ENCODE assay signal across 8 cellular contexts in the genomic region with DNA sequence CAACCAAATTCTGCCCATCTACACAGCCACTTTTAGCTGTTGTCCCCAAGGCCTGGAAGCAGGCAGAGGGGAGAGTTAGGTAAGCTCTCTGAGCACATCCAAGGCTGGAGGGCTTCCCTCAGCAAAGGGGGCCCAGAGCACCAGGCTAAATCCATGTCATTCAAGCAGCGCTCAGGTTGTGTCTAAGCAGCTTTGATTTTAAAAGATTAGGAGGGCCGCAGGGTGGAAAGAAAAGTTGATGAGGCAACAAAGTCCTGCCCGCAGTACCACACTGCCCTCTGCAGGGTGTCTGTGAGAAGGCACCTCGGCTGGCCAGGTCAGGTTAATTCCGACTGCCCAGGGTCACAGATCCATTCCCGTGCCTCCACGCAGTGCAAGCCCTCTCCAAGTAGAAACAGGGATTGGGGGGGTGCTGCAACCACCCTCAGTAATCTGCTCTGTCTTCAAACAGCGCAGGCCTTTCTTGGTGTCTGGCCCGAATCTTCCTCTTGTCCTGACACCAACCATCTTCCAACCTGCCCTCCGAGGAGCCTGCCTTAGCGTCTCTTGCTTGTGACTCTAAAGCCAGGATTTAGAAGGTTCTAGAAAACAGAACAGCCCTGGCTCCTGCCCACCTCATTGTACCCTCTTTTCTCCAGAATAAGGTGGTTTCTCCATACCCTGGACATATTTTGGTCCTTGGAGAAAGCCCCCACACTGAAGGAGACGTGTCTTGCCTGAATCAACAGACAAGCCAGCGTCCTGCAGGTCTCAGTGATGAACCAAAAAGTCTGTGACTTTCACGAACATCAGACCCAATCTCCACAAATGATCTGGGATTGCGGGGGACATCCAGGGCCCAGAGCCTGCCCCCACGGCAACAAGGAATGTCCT.
DNase-seq lines count a peak whose midpoint lies in the region; ATAC-seq, FAIRE-seq and TF ChIP-seq lines count a peak whose summit lies in the region.

No MANE protein-coding gene starts in this region.

- intact Hi-C loops in activated B cell treated with CpG ODN at 0.5 μM for 24 hours (cut with micrococcal nuclease) = loop anchor here (1.0 kb wide), 3 partner anchors 1015 to 1194 kb away; no protein-coding TSS in a partner anchor

- no peaks in the 10 kb centered on the region for H3K36me3 ChIP-seq in CD8-positive, alpha-beta memory T cell (ENCODE audit: insufficient read depth, low read length)
- H3K36me3 ChIP-seq in HAP-1 (replicated peaks) (no peaks in the 10 kb centered on the region), bronchial epithelial cell (ENCODE audit: control insufficient read depth, insufficient read depth, low read length) (no peaks in the 10 kb centered on the region), keratinocyte (ENCODE audit: control insufficient read depth in 2 of 2, extremely low read depth in 1 of 2, insufficient read depth in 2 of 2, low read length in 2 of 2) (no peaks in the 10 kb centered on the region)

- TF ChIP-seq CTCF in activated B cell treated with CpG ODN at 0.5 μM for 24 hours (IDR thresholded peaks at IDR 0.05) (no peak), bronchial epithelial cell (IDR thresholded peaks at IDR 0.05; ENCODE audit: insufficient read depth, low read length, severe bottlenecking) (peak; percentile 100), keratinocyte (optimal IDR thresholded peaks at IDR 0.05 in 1 of 3, IDR thresholded peaks at IDR 0.05 in 1 of 3, conservative IDR thresholded peaks at IDR 0.05 in 1 of 3; ENCODE audit: extremely low read depth in 1 of 3, insufficient read depth in 2 of 3, low read length in 3 of 3) (peak; percentile 96 to 99 (median 99))

- H3K27ac ChIP-seq in CD8-positive, alpha-beta memory T cell (ENCODE audit: low read depth, low read length) = no peak overlapping the region
- no peak overlapping the region for H3K27ac ChIP-seq in keratinocyte (ENCODE audit: control insufficient read depth, insufficient read depth, low read length)

- in situ Hi-C loops in HAP-1 (cut with MboI; ENCODE audit: low sequenced_read_pairs) = loop anchor here (5.0 to 25.0 kb wide), 3 partner anchors 199 to 1176 kb away; no protein-coding TSS in a partner anchor

- no peaks in the 10 kb centered on the region for H4K20me1 ChIP-seq in keratinocyte (ENCODE audit: control insufficient read depth, extremely low read depth, insufficient read depth, low read length)

- CTCF ChIA-PET in CD8-positive, alpha-beta memory T cell (lab: Charles Lee) = interaction anchor here (0.6 to 2.2 kb wide), 14 partner anchors 9 to 1039 kb away, joined by 3 to 24 read pairs (median 4); no protein-coding TSS in a partner anchor
- CTCF ChIA-PET in activated B cell treated with CpG ODN at 0.5 μM for 24 hours (lab: Charles Lee) = interaction anchor here (0.7 to 1.9 kb wide), 11 partner anchors 10 to 1681 kb away, joined by 3 to 12 read pairs (median 3); no protein-coding TSS in a partner anchor

- H3K9me3 Mint-ChIP-seq in CD8-positive, alpha-beta memory T cell = no peaks in the 10 kb centered on the region
- no peaks in the 10 kb centered on the region for H3K9me3 Mint-ChIP-seq in activated B cell treated with CpG ODN at 0.5 μM for 24 hours

- H3K4me3 Mint-ChIP-seq in CD8-positive, alpha-beta memory T cell = no peak overlapping the region
- no peak overlapping the region for H3K4me3 Mint-ChIP-seq in activated B cell treated with CpG ODN at 0.5 μM for 24 hours

- ATAC-seq in activated B cell treated with CpG ODN at 0.5 μM for 24 hours (ENCODE audit: low read depth) (peak; percentile 70), HG02840 (IDR thresholded peaks at IDR 0.05; ENCODE audit: low FRiP score, unreplicated experiment) (no peak)

- H3K27me3 ChIP-seq in CD8-positive, alpha-beta memory T cell (ENCODE audit: insufficient read depth, low read length, poor library complexity, severe bottlenecking) = no peaks in the 10 kb centered on the region
- no peaks in the 10 kb centered on the region for H3K27me3 ChIP-seq in HAP-1 (ENCODE audit: low read depth)
- peaks cover 1% of the 10 kb centered on the region for H3K27me3 ChIP-seq in bronchial epithelial cell (ENCODE audit: control insufficient read depth, insufficient read depth, low read length)
- H3K27me3 ChIP-seq in keratinocyte (ENCODE audit: control insufficient read depth, extremely low read depth, insufficient read depth, low read length) = no peaks in the 10 kb centered on the region

- dilution Hi-C loops in keratinocyte (cut with MboI; ENCODE audit: extremely low pct_ligation_motif_present, low sequenced_read_pairs) = loop anchor here (25.0 kb wide), 1 partner anchor 201 kb away; no protein-coding TSS in a partner anchor

- H3K4me1 Mint-ChIP-seq in CD8-positive, alpha-beta memory T cell = peaks cover 0 to 5% (median 0%) of the 10 kb centered on the region in 3 donors
- no peaks in the 10 kb centered on the region for H3K4me1 Mint-ChIP-seq in activated B cell treated with CpG ODN at 0.5 μM for 24 hours

- peak; percentile 36 to 69 (median 44) for DNase-seq in CD8-positive, alpha-beta memory T cell
- peak; percentile 67 to 89 for DNase-seq in HAP-1 (ENCODE audit: low spot score in 2 of 2)
- peak; percentile 87 for DNase-seq in NCI-H2227 (lab: John Stamatoyannopoulos, UW; ENCODE audit: unreplicated experiment)
- DNase-seq in activated B cell treated with CpG ODN at 0.5 μM for 24 hours = peak; percentile 47
- DNase-seq in bronchial epithelial cell (ENCODE audit: low read depth) = peak; percentile 48
- no peak for DNase-seq in keratinocyte (ENCODE audit: low read depth, low spot score)
- peak; percentile 52 to 84 (median 61) for DNase-seq in stimulated activated CD4-positive, alpha-beta T cell treated with anti-CD3 and anti-CD28 coated beads, Interleukin-12 subunit alpha, Interleukin-12 subunit beta, amount 100 ng/mL, for 48 hours (ENCODE audit: low read depth in 2 of 3, low spot score in 1 of 3)

- no peaks in the 10 kb centered on the region for H3K9me3 ChIP-seq in CD8-positive, alpha-beta memory T cell (ENCODE audit: low read length)
- H3K9me3 ChIP-seq in HAP-1 = no peaks in the 10 kb centered on the region
- H3K9me3 ChIP-seq in keratinocyte (ENCODE audit: control insufficient read depth, low read depth, low read length) = no peaks in the 10 kb centered on the region

- H3K36me3 Mint-ChIP-seq in CD8-positive, alpha-beta memory T cell = no peaks in the 10 kb centered on the region
- H3K36me3 Mint-ChIP-seq in activated B cell treated with CpG ODN at 0.5 μM for 24 hours (ENCODE audit: low read depth) = no peaks in the 10 kb centered on the region

- H3K9ac ChIP-seq in keratinocyte (ENCODE audit: control insufficient read depth, extremely low read depth, insufficient read depth, low read length) = no peak overlapping the region

- H3K4me2 ChIP-seq in keratinocyte (ENCODE audit: control insufficient read depth, extremely low read depth, insufficient read depth, low read depth, low read length) = no peak overlapping the region

- peaks cover 3% of the 10 kb centered on the region for H3K4me1 ChIP-seq in CD8-positive, alpha-beta memory T cell (ENCODE audit: insufficient read depth, low read length)
- H3K4me1 ChIP-seq in HAP-1 (no peaks in the 10 kb centered on the region), keratinocyte (ENCODE audit: control insufficient read depth, extremely low read depth, insufficient read depth, low read length) (peaks cover 12% of the 10 kb centered on the region)

- peaks cover 4 to 11% of the 10 kb centered on the region in 2 donors for H3K27me3 Mint-ChIP-seq in CD8-positive, alpha-beta memory T cell
- peaks cover 6% of the 10 kb centered on the region for H3K27me3 Mint-ChIP-seq in activated B cell treated with CpG ODN at 0.5 μM for 24 hours

- no peak overlapping the region for H3K27ac Mint-ChIP-seq in CD8-positive, alpha-beta memory T cell
- no peak overlapping the region for H3K27ac Mint-ChIP-seq in activated B cell treated with CpG ODN at 0.5 μM for 24 hours

- POLR2A ChIA-PET in CD8-positive, alpha-beta memory T cell (lab: Charles Lee) = no interaction called here
- POLR2A ChIA-PET in activated B cell treated with CpG ODN at 0.5 μM for 24 hours (lab: Charles Lee) = no interaction called here

- no peaks in the 10 kb centered on the region for H3K79me2 ChIP-seq in keratinocyte (ENCODE audit: control insufficient read depth, insufficient read depth, low read length)

- no peaks in the 10 kb centered on the region for H3K9me1 ChIP-seq in keratinocyte (ENCODE audit: control insufficient read depth, extremely low read depth, insufficient read depth, low read length)

- H2AFZ ChIP-seq in keratinocyte (ENCODE audit: control insufficient read depth, low read length) = no peak overlapping the region

- H3K4me3 ChIP-seq in CD8-positive, alpha-beta memory T cell (ENCODE audit: low read length) = no peak overlapping the region
- H3K4me3 ChIP-seq in HAP-1 (no peak overlapping the region), bronchial epithelial cell (ENCODE audit: low read depth, low read length) (no peak overlapping the region), keratinocyte (ENCODE audit: control insufficient read depth in 2 of 3, extremely low read depth in 1 of 3, insufficient read depth in 2 of 3, low read depth in 1 of 3, low read length in 3 of 3) (no peak overlapping the region)

- FAIRE-seq in bronchial epithelial cell (lab: Jason Lieb, UNC) (peak; percentile 94), keratinocyte (lab: Jason Lieb, UNC) (peak; percentile 70)
